Comparison of ENCODE assay signal across 26 cellular contexts in genomic region chrX:54980334-54980733, GRCh38. TPM values are rescaled to one million over a fixed set of nuclear protein-coding genes. Genes with fewer than 3 reads are reported as not detected.
"Had no signal": no experiment of that assay in that cellular context is flagged by ENCODE, and none has a peak within 500 bp of the region (broad histone marks: within the 10 kb centered on the region; RNA-seq: fewer than 3 reads in every experiment).

No MANE protein-coding gene starts in this region.

- ATAC-seq: activated CD8-positive, alpha-beta memory T cell treated with anti-CD3 and anti-CD28 coated beads, Interleukin-2, amount 10 ng/mL, durations not matched to agents 7 days and 5 days; T-helper 17 cell had no signal

- H3K36me3 ChIP-seq: breast epithelium, colonic mucosa, SJCRH30 had no signal

- H3K9me3 ChIP-seq: colonic mucosa, SJCRH30 had no signal

- H3K4me1 ChIP-seq: breast epithelium, colonic mucosa, SJCRH30 had no signal

- DNase-seq: activated B cell treated with CpG ODN at 0.5 μM for 24 hours; activated CD4-positive, alpha-beta T cell treated with anti-CD3 and anti-CD28 coated beads for 1 hour; activated CD4-positive, alpha-beta T cell treated with anti-CD3 and anti-CD28 coated beads, Interleukin-2, amount 10 ng/mL, durations not matched to agents 24 days and 14 days; activated CD4-positive, alpha-beta T cell treated with anti-CD3 and anti-CD28 coated beads, Interleukin-2, amount 50 U/mL, for 48 hours; activated CD8-positive, alpha-beta memory T cell treated with anti-CD3 and anti-CD28 coated beads, Interleukin-2, amount 10 ng/mL, durations not matched to agents 7 days and 5 days; activated effector memory CD4-positive, alpha-beta T cell treated with Interleukin-2 at 50 U/mL for 16 hours; activated naive CD4-positive, alpha-beta T cell; activated T-cell treated with anti-CD3 and anti-CD28 coated beads, Interleukin-2, amount 50 U/mL, for 24 hours; aorta; caudate nucleus; colonic mucosa; MM.1S; NCI-H1092 treated with DMSO at 0.1 percent for 48 hours; NCI-H1417 treated with DMSO at 0.1 percent for 48 hours; NCI-H1694 treated with DMSO at 0.1 percent for 48 hours; NCI-H2029 treated with DMSO at 0.1 percent for 48 hours; NCI-H446; NCI-H524; SJCRH30; T-helper 17 cell; T-helper 9 cell had no signal

- H3K27ac ChIP-seq: breast epithelium, colonic mucosa, SJCRH30 had no signal

- H3K4me3 ChIP-seq: breast epithelium, colonic mucosa, SJCRH30 had no signal

- FAIRE-seq: TTC549 had no signal

- H3K27me3 ChIP-seq: colonic mucosa, SJCRH30 had no signal

RNA-seq across cellular contexts. Expression of gene PFKFB1, which starts 13.7 kb away (rescaled TPM):
- total RNA-seq: RPMI7951 had no signal
- polyA plus RNA-seq: aorta had no signal

RNA-seq across cellular contexts. Expression of gene ALAS2, which starts 50.4 kb away (rescaled TPM):
- total RNA-seq: activated CD4-positive, alpha-beta T cell treated with anti-CD3 and anti-CD28 coated beads, Interleukin-2, amount 10 ng/mL, durations not matched to agents 24 days and 14 days; activated CD8-positive, alpha-beta memory T cell treated with anti-CD3 and anti-CD28 coated beads, Interleukin-2, amount 10 ng/mL, durations not matched to agents 7 days and 5 days; activated T-helper 1 cell treated with anti-CD3 and anti-CD28 coated beads, Interleukin-12 subunit alpha, Interleukin-12 subunit beta, Interleukin-2, Interleukin-4 antibody, amounts not matched to agents 30 ng/mL and 10 ng/mL and 1 ng/mL, durations not matched to agents 14 hours and 24 hours and 36 hours; OCI-LY7; RPMI7951; SJCRH30; T-helper 17 cell had no signal
- polyA plus RNA-seq: aorta had no signal
